Comparison of ENCODE assay signal across 17 cellular contexts in genomic region chr4:114043116-114043515, GRCh38.
DNase-seq lines count a peak whose midpoint lies in the region; ATAC-seq, FAIRE-seq and TF ChIP-seq lines count a peak whose summit lies in the region.
"Had no signal": no experiment of that assay in that cellular context is flagged by ENCODE, and none has a peak within 500 bp of the region (broad histone marks: within the 10 kb centered on the region; RNA-seq: fewer than 3 reads in every experiment).

No MANE protein-coding gene starts in this region.

- TF ChIP-seq CTCF in bronchial epithelial cell (IDR thresholded peaks at IDR 0.05; ENCODE audit: insufficient read depth, low read length, severe bottlenecking) = no peak

- H3K36me3 ChIP-seq in bronchial epithelial cell (ENCODE audit: control insufficient read depth, insufficient read depth, low read length) = no peaks in the 10 kb centered on the region
- H3K36me3 ChIP-seq: Peyer's patch had no signal

- DNase-seq in ELR (ENCODE audit: low read depth) (peak; percentile 28), M059J (ENCODE audit: low read depth) (peak; percentile 5), bronchial epithelial cell (ENCODE audit: low read depth) (peak; percentile 52), kidney tubule cell (ENCODE audit: low spot score) (peak; percentile 17), GM19238 (ENCODE audit: insufficient read length, low spot score) (no peak), Kasumi-1 (lab: John Stamatoyannopoulos, UW) (no peak), amygdala (lab: John Stamatoyannopoulos, UW) (no peak)
- DNase-seq: ACHN; Calu3; CD4-positive, CD25-positive, alpha-beta regulatory T cell; H9; NCI-H1048; NCI-H146; NCI-H446; Peyer's patch; SHP77 treated with DMSO at 0.1 percent for 48 hours had no signal

- no peak for FAIRE-seq in bronchial epithelial cell (lab: Jason Lieb, UNC)

- H3K27me3 ChIP-seq in bronchial epithelial cell (ENCODE audit: control insufficient read depth, insufficient read depth, low read length) = no peaks in the 10 kb centered on the region
- H3K27me3 ChIP-seq: Peyer's patch had no signal

- no peak overlapping the region for H3K4me3 ChIP-seq in bronchial epithelial cell (ENCODE audit: low read depth, low read length)
- H3K4me3 ChIP-seq: Peyer's patch had no signal

- no peak for ATAC-seq in HG02763 (IDR thresholded peaks at IDR 0.05; ENCODE audit: unreplicated experiment)

Comparison
In these comparisons a context has a peak if more than half of its experiments do, and no peak if none do; other contexts are left out.
1. DNase-seq: peak in ELR (single experiment), M059J (single experiment), bronchial epithelial cell (single experiment) and kidney tubule cell (single experiment); none in GM19238 (single experiment), Kasumi-1 (0 of 2) and amygdala (0 of 56).